8 cellular contexts compared by ENCODE assay signal in the genomic region with DNA sequence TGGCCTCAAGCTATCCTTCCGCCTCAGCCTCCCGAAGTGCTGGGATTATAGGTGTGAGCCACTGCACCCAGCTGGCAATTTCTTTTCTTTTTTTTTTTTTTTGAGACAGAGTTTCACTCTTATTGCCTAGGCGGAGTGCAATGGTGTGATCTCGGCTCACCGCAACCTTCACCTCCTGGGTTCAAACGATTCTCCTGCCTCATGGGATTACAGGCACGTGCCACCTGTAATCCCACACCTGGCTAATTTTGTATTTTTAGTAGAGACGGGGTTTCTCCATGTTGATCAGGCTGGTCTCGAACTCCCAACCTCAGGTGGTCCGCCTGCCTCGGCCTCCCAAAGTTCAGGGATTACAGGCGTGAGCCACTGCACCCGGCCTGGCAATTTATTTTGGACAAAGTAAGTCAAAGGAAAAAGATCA. TPM values are rescaled to one million over a fixed set of nuclear protein-coding genes. Genes with fewer than 3 reads are reported as not detected.
A peak's percentile ranks its signal among the peaks of the same experiment; 100 is the strongest.
DNase-seq lines count a peak whose midpoint lies in the region; ATAC-seq, FAIRE-seq and TF ChIP-seq lines count a peak whose summit lies in the region.
"Not testable (repeated sequence)": the region's sequence is repeated elsewhere in the genome, so short reads cannot be mapped to it uniquely, and the experiment has no call there.

No MANE protein-coding gene starts in this region.

- H4K91ac ChIP-seq in mesenchymal stem cell (ENCODE audit: low read length): not testable (repeated sequence)

- CTCF ChIA-PET in activated CD8-positive, alpha-beta T cell treated with anti-CD3 and anti-CD28 coated beads for 36 hours (lab: Charles Lee): interaction anchor here (0.8 to 5.4 kb wide), 6 partner anchors 13 to 141 kb away, joined by 3 to 37 read pairs (median 6); no protein-coding TSS in a partner anchor

- H3K27me3 Mint-ChIP-seq in activated CD8-positive, alpha-beta T cell treated with anti-CD3 and anti-CD28 coated beads for 36 hours; astrocyte (ENCODE audit: low read depth, unreplicated experiment): not testable (repeated sequence)

- peaks cover 61% of the 10 kb centered on the region for H3K4me1 ChIP-seq in OCI-LY1 (ENCODE audit: insufficient read depth, low read length, severe bottlenecking)
- H3K4me1 ChIP-seq in astrocyte (ENCODE audit: insufficient read depth, low read length): peaks cover 19% of the 10 kb centered on the region
- peaks cover 70 to 83% (median 74%) of the 10 kb centered on the region in 4 donors for H3K4me1 ChIP-seq in esophagus muscularis mucosa
- peaks cover 60% of the 10 kb centered on the region for H3K4me1 ChIP-seq in mesenchymal stem cell (ENCODE audit: control insufficient read depth, insufficient read depth, low read depth, low read length)
- H3K4me1 ChIP-seq in sigmoid colon: peaks cover 0 to 74% (median 66%) of the 10 kb centered on the region in 4 donors
- H3K4me1 ChIP-seq in thymus (ENCODE audit: control insufficient read depth, insufficient read depth, low read length): peaks cover 43% of the 10 kb centered on the region

- not testable (repeated sequence) for H3K9me3 Mint-ChIP-seq in activated CD8-positive, alpha-beta T cell treated with anti-CD3 and anti-CD28 coated beads for 36 hours; astrocyte (ENCODE audit: unreplicated experiment)

- POLR2A ChIA-PET in activated CD8-positive, alpha-beta T cell treated with anti-CD3 and anti-CD28 coated beads for 36 hours (lab: Charles Lee): interaction anchor here (0.6 to 28.3 kb wide), 17 partner anchors 8 to 470 kb away, joined by 3 to 960 read pairs (median 10); partner anchors contain the start of genes FOXJ1, MFSD11, PRPSAP1 and RNF157

- H3K79me1 ChIP-seq in mesenchymal stem cell (replicated peaks; ENCODE audit: low read length, poor library complexity, severe bottlenecking): peaks cover 16% of the 10 kb centered on the region

- not testable (repeated sequence) for H2BK120ac ChIP-seq in mesenchymal stem cell (ENCODE audit: low read depth, low read length)

- H3K27ac Mint-ChIP-seq in activated CD8-positive, alpha-beta T cell treated with anti-CD3 and anti-CD28 coated beads for 36 hours: peak overlapping the region; percentile 99
- H3K27ac Mint-ChIP-seq in astrocyte (ENCODE audit: unreplicated experiment): not testable (repeated sequence)

- H3K18ac ChIP-seq in mesenchymal stem cell (ENCODE audit: low read depth in 1 of 2, low read length in 2 of 2): not testable (repeated sequence)

- TF ChIP-seq CTCF in OCI-LY1 (IDR thresholded peaks at IDR 0.05; ENCODE audit: low read length); activated CD8-positive, alpha-beta T cell treated with anti-CD3 and anti-CD28 coated beads for 36 hours (IDR thresholded peaks at IDR 0.05); astrocyte (IDR thresholded peaks at IDR 0.05; ENCODE audit: insufficient read depth, low read depth, low read length); esophagus muscularis mucosa (IDR thresholded peaks at IDR 0.05); sigmoid colon (IDR thresholded peaks at IDR 0.05): not testable (repeated sequence)

- not testable (repeated sequence) for H3K9ac ChIP-seq in OCI-LY1 (ENCODE audit: low read length)
- H3K9ac ChIP-seq in astrocyte (ENCODE audit: low read length): peak overlapping the region; percentile 39
- peak overlapping the region; percentile 81 for H3K9ac ChIP-seq in mesenchymal stem cell (ENCODE audit: low read length)

- not testable (repeated sequence) for H3K9me2 ChIP-seq in OCI-LY1 (ENCODE audit: low read depth, low read length)

- intact Hi-C loops in activated CD8-positive, alpha-beta T cell treated with anti-CD3 and anti-CD28 coated beads for 36 hours (cut with micrococcal nuclease): loop anchor here (5.0 kb wide), 2 partner anchors 75 to 125 kb away; partner anchors contain the start of gene FOXJ1
- intact Hi-C loops in esophagus muscularis mucosa (cut with DNase I); sigmoid colon (cut with DNase I): not testable (repeated sequence)

- H4K20me1 ChIP-seq in OCI-LY1 (ENCODE audit: insufficient read depth, low read length): not testable (repeated sequence)
- peaks cover 13% of the 10 kb centered on the region for H4K20me1 ChIP-seq in astrocyte (ENCODE audit: insufficient read depth, low read length)

- not testable (repeated sequence) for H3K27me3 ChIP-seq in OCI-LY1 (ENCODE audit: insufficient read depth, low read length); astrocyte (ENCODE audit: insufficient read depth, low read length); esophagus muscularis mucosa; mesenchymal stem cell (ENCODE audit: control insufficient read depth in 1 of 2, insufficient read depth in 1 of 2, low read length in 2 of 2); sigmoid colon; thymus (ENCODE audit: control insufficient read depth, insufficient read depth)

- not testable (repeated sequence) for H3F3A ChIP-seq in OCI-LY1 (ENCODE audit: insufficient read depth, low read length)

- TF ChIP-seq EP300 in esophagus muscularis mucosa (IDR thresholded peaks at IDR 0.05); sigmoid colon (IDR thresholded peaks at IDR 0.05): not testable (repeated sequence)

- 89% methylated on average over 13 of the region's 13 CpGs for WGBS in esophagus muscularis mucosa
- 98% methylated on average over 13 of the region's 13 CpGs for WGBS in mesenchymal stem cell
- WGBS in sigmoid colon, 2 donors: 60 to 64% methylated on average over 13 of the region's 13 CpGs
- WGBS in thymus: 90% methylated on average over 13 of the region's 13 CpGs

- not testable (repeated sequence) for H3K9me3 ChIP-seq in OCI-LY1 (ENCODE audit: low read length); astrocyte (ENCODE audit: insufficient read depth, low read depth, low read length); esophagus muscularis mucosa; mesenchymal stem cell (ENCODE audit: control insufficient read depth, low read length); sigmoid colon; thymus (ENCODE audit: control insufficient read depth)

- ATAC-seq in activated CD8-positive, alpha-beta T cell treated with anti-CD3 and anti-CD28 coated beads for 36 hours: not testable (repeated sequence)

- not testable (repeated sequence) for H3K23ac ChIP-seq in mesenchymal stem cell (ENCODE audit: low read length in 2 of 2)

- H3K79me2 ChIP-seq in OCI-LY1 (ENCODE audit: insufficient read depth, low read length): not testable (repeated sequence)
- peaks cover 44% of the 10 kb centered on the region for H3K79me2 ChIP-seq in astrocyte (ENCODE audit: insufficient read depth, low read length)

- H3K4me3 ChIP-seq in GM08714 (ENCODE audit: low read length): peak overlapping the region; percentile 78; the same call in 1 of the 2 replicates
- not testable (repeated sequence) for H3K4me3 ChIP-seq in OCI-LY1 (ENCODE audit: low read depth, low read length, poor library complexity, severe bottlenecking); astrocyte (ENCODE audit: insufficient read depth, low read depth, low read length); sigmoid colon; thymus (ENCODE audit: low read length)
- peak overlapping the region in 2 of 4 donors; percentile 5 to 98 for H3K4me3 ChIP-seq in esophagus muscularis mucosa
- peak overlapping the region in 1 of 2 experiments; percentile 63 for H3K4me3 ChIP-seq in mesenchymal stem cell (ENCODE audit: insufficient read depth in 1 of 2, low read depth in 1 of 2, low read length in 2 of 2)

- not testable (repeated sequence) for H2AFZ ChIP-seq in OCI-LY1 (ENCODE audit: low read length); astrocyte (ENCODE audit: low read depth, low read length); mesenchymal stem cell (ENCODE audit: low read depth, low read length)

- peak; percentile 58 for DNase-seq in activated CD8-positive, alpha-beta T cell treated with anti-CD3 and anti-CD28 coated beads for 36 hours
- not testable (repeated sequence) for DNase-seq in astrocyte (ENCODE audit: low read depth); esophagus muscularis mucosa (ENCODE audit: extremely low spot score); mesenchymal stem cell; sigmoid colon

- not testable (repeated sequence) for H3K27ac ChIP-seq in OCI-LY1 (ENCODE audit: low read depth, low read length, poor library complexity, severe bottlenecking); mesenchymal stem cell (ENCODE audit: low read length, poor library complexity, severe bottlenecking)
- H3K27ac ChIP-seq in astrocyte (ENCODE audit: low read depth, low read length) (peak overlapping the region; percentile 52), esophagus muscularis mucosa (replicated peaks in 1 of 4) (peak overlapping the region; percentile 91 to 96 (median 94)), sigmoid colon (peak overlapping the region; percentile 23 to 92 (median 92)), thymus (ENCODE audit: low read depth) (peak overlapping the region; percentile 85)

- peaks cover 21% of the 10 kb centered on the region for H3K36me3 ChIP-seq in OCI-LY1 (ENCODE audit: insufficient read depth, low read length)
- H3K36me3 ChIP-seq in astrocyte (ENCODE audit: insufficient read depth, low read length): not testable (repeated sequence)
- H3K36me3 ChIP-seq in esophagus muscularis mucosa: peaks cover 0 to 26% (median 23%) of the 10 kb centered on the region in 4 donors
- H3K36me3 ChIP-seq in mesenchymal stem cell (ENCODE audit: control insufficient read depth in 1 of 2, insufficient read depth in 2 of 2, low read depth in 1 of 2, low read length in 2 of 2): peaks cover 20 to 38% of the 10 kb centered on the region in 2 experiments
- peaks cover 6 to 24% (median 9%) of the 10 kb centered on the region in 4 donors for H3K36me3 ChIP-seq in sigmoid colon
- H3K36me3 ChIP-seq in thymus (ENCODE audit: control insufficient read depth, insufficient read depth): peaks cover 26% of the 10 kb centered on the region

- not testable (repeated sequence) for H2BK12ac ChIP-seq in mesenchymal stem cell (ENCODE audit: low read length in 2 of 2)

- H3K4ac ChIP-seq in mesenchymal stem cell (ENCODE audit: low read depth in 1 of 2, low read length in 2 of 2): not testable (repeated sequence)

- not testable (repeated sequence) for H2AK5ac ChIP-seq in mesenchymal stem cell (ENCODE audit: low read length, severe bottlenecking)

- not testable (repeated sequence) for FAIRE-seq in astrocyte (lab: Jason Lieb, UNC)

- H4K8ac ChIP-seq in mesenchymal stem cell (ENCODE audit: low read length): not testable (repeated sequence)

- H3K4me1 Mint-ChIP-seq in activated CD8-positive, alpha-beta T cell treated with anti-CD3 and anti-CD28 coated beads for 36 hours (ENCODE audit: low read depth): peaks cover 31% of the 10 kb centered on the region
- H3K4me1 Mint-ChIP-seq in astrocyte (ENCODE audit: low read depth, unreplicated experiment): peaks cover 25% of the 10 kb centered on the region

- TF ChIP-seq POLR2A in esophagus muscularis mucosa (IDR thresholded peaks at IDR 0.05; ENCODE audit: low read depth); sigmoid colon (IDR thresholded peaks at IDR 0.05): not testable (repeated sequence)

- H2BK15ac ChIP-seq in mesenchymal stem cell (ENCODE audit: low read depth, poor library complexity, severe bottlenecking): not testable (repeated sequence)

- peak overlapping the region; percentile 96 for H3K4me3 Mint-ChIP-seq in activated CD8-positive, alpha-beta T cell treated with anti-CD3 and anti-CD28 coated beads for 36 hours
- H3K4me3 Mint-ChIP-seq in astrocyte (ENCODE audit: unreplicated experiment): peak overlapping the region; percentile 75

- not testable (repeated sequence) for H2BK5ac ChIP-seq in mesenchymal stem cell (ENCODE audit: low read depth, low read length, poor library complexity, severe bottlenecking)

- H3K14ac ChIP-seq in mesenchymal stem cell (ENCODE audit: low read length in 2 of 2): not testable (repeated sequence)

- peaks cover 56% of the 10 kb centered on the region for H3K36me3 Mint-ChIP-seq in activated CD8-positive, alpha-beta T cell treated with anti-CD3 and anti-CD28 coated beads for 36 hours (ENCODE audit: low read depth)
- not testable (repeated sequence) for H3K36me3 Mint-ChIP-seq in astrocyte (ENCODE audit: low read depth, unreplicated experiment)

- H3K4me2 ChIP-seq in OCI-LY1 (ENCODE audit: low read length) (peak overlapping the region; percentile 17; the same call in 1 of the 2 replicates), astrocyte (ENCODE audit: low read length) (peak overlapping the region; percentile 83)
- H3K4me2 ChIP-seq in mesenchymal stem cell (ENCODE audit: low read length, poor library complexity, severe bottlenecking): not testable (repeated sequence)

RNA-seq across cellular contexts. Expression of gene UBALD2, which starts 2.4 kb away (rescaled TPM):
- total RNA-seq in activated CD8-positive, alpha-beta T cell treated with anti-CD3 and anti-CD28 coated beads for 36 hours: 100 to 1,000 TPM; 267 to 270 TPM
- total RNA-seq in astrocyte: 32.8 and 34.6 TPM in 2 replicates
- total RNA-seq in esophagus muscularis mucosa: 10 to 100 TPM in 3 of 4 donors, 1 to 10 TPM in 1; 9.1 to 16.2 (median 12.4) TPM
- polyA plus RNA-seq in mesenchymal stem cell (2013, experiment 1 of 2): 74.6 TPM
- 80.5 TPM for polyA plus RNA-seq in mesenchymal stem cell (2013, experiment 2 of 2)
- total RNA-seq in sigmoid colon: 10 to 100 TPM in 1 of 4 donors, 1 to 10 TPM in 3; 3.9 to 11.8 (median 6.5) TPM
- 100 to 1,000 TPM in 1 of 3 donors, 10 to 100 TPM in 2; 56.0 to 105 (median 98.7) TPM for polyA plus RNA-seq in sigmoid colon
- polyA plus RNA-seq in thymus: 48.1 TPM

RNA-seq across cellular contexts. Expression of gene RNF157, which starts 27.3 kb away (rescaled TPM):
- total RNA-seq in activated CD8-positive, alpha-beta T cell treated with anti-CD3 and anti-CD28 coated beads for 36 hours: 10 to 100 TPM; 37.2 to 44.5 TPM
- total RNA-seq in astrocyte: 1.4 and 1.8 TPM in 2 replicates
- total RNA-seq in esophagus muscularis mucosa: 1 to 10 TPM; 2.1 to 8.1 (median 4.8) TPM
- polyA plus RNA-seq in mesenchymal stem cell (2013, experiment 1 of 2): 5.8 TPM
- polyA plus RNA-seq in mesenchymal stem cell (2013, experiment 2 of 2): 5.5 TPM
- total RNA-seq in sigmoid colon: 1 to 10 TPM; 3.1 to 9.1 (median 4.5) TPM
- 10 to 100 TPM in 2 of 3 donors, 1 to 10 TPM in 1; 6.0 to 29.5 (median 10.9) TPM for polyA plus RNA-seq in sigmoid colon
- polyA plus RNA-seq in thymus: 1.6 TPM

RNA-seq across cellular contexts. Expression of gene QRICH2, which starts 40.5 kb away (rescaled TPM):
- total RNA-seq in activated CD8-positive, alpha-beta T cell treated with anti-CD3 and anti-CD28 coated beads for 36 hours: under 1 TPM; 0.49 to 0.52 TPM
- total RNA-seq in astrocyte (2.5 and 3.8 TPM in 2 replicates), esophagus muscularis mucosa (1 to 10 TPM; 1.7 to 2.6 (median 2.1) TPM), sigmoid colon (1 to 10 TPM; 2.0 to 5.0 (median 3.3) TPM)
- 0.57 TPM for polyA plus RNA-seq in mesenchymal stem cell (2013, experiment 1 of 2)
- 0.41 TPM for polyA plus RNA-seq in mesenchymal stem cell (2013, experiment 2 of 2)
- polyA plus RNA-seq in sigmoid colon (1 to 10 TPM in 2 of 3 donors, under 1 TPM in 1; 0.69 to 3.2 (median 1.8) TPM), thymus (7.3 TPM)
